ENCODE assay signal across 8 cellular contexts in the genomic region with DNA sequence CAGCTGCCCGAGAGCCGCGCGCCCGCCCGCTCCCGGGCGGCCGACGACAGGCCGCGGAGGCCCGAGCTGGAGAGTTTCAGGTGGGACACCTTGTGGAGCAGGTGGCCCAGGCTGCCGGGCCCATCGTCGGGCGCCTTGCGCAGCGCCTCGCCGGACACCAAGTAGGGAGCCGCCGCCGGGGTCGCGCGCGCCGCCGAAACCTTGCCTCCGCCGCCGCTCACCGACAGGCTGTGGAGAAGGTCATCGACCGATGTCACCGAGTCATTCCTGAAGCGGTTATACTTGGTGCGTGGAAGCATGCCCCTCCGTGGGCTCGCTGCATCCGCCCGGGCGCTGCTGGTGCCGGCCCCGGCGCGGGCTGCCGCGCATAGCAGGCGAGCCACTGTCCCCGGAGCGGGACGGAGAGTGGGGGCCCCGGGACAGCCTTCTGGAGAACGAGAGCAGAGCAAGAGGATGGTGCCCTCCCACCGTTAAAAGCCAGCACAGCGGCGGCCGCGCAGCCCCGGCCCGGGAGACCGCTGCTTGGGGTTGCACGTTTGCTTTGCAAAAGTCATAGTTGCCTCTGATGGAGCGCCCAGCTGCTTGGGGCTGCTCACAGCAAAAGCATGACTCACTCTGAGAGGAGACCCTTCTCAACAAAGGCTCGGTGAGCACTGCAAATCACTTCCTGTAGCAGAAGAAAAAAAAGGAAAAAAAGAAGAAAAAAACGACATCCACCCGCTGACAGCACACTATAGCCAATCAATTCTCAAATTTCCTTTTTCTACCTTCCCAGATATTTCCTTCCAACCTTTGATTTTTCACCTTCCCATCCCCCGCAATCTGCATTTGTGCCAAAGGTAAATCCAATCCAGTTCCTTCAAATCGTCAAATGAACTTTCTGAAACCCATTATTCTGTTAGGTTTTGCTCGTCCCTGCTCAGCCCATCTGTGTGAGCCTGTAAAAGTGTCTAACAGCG. TPM values are rescaled to one million over a fixed set of nuclear protein-coding genes. Genes with fewer than 3 reads are reported as not detected.
DNase-seq lines count a peak whose midpoint lies in the region; ATAC-seq and TF ChIP-seq lines count a peak whose summit lies in the region.

A gene with protein sequence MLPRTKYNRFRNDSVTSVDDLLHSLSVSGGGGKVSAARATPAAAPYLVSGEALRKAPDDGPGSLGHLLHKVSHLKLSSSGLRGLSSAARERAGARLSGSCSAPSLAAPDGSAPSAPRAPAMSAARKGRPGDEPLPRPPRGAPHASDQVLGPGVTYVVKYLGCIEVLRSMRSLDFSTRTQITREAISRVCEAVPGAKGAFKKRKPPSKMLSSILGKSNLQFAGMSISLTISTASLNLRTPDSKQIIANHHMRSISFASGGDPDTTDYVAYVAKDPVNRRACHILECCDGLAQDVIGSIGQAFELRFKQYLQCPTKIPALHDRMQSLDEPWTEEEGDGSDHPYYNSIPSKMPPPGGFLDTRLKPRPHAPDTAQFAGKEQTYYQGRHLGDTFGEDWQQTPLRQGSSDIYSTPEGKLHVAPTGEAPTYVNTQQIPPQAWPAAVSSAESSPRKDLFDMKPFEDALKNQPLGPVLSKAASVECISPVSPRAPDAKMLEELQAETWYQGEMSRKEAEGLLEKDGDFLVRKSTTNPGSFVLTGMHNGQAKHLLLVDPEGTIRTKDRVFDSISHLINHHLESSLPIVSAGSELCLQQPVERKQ (minus strand): TSS at position 657 of the 959 bp plus-strand sequence. CDS start 358 bp downstream, at position 299.

- H3K9ac ChIP-seq in endocrine pancreas (ENCODE audit: control insufficient read depth, insufficient read depth, low read length) (peak within 1 kb of the TSS; percentile 52), neural cell (ENCODE audit: low read length) (peak within 1 kb of the TSS; percentile 95)

- no peaks in the 10 kb centered on the region for H4K20me1 ChIP-seq in neural cell (ENCODE audit: insufficient read depth)

- H3F3A ChIP-seq in neural cell (ENCODE audit: insufficient read depth, low read length, poor library complexity, severe bottlenecking), result peaks cover 18% of the 10 kb centered on the region

- peak within 1 kb of the TSS; percentile 84 for H3K4me3 ChIP-seq in BE2C (ENCODE audit: low read depth, low read length)
- H3K4me3 ChIP-seq in endocrine pancreas (ENCODE audit: control insufficient read depth, insufficient read depth, low read length), result peak within 1 kb of the TSS; percentile 15
- H3K4me3 ChIP-seq in neural cell (ENCODE audit: low read length), result peak within 1 kb of the TSS; percentile 84
- H3K4me3 ChIP-seq in MG63, result no peak within 1 kb of the TSS

- peak within 1 kb of the TSS; percentile 37 for H2AFZ ChIP-seq in neural cell (ENCODE audit: low read depth, low read length)

- TF ChIP-seq EP300 in neural cell (conservative IDR thresholded peaks at IDR 0.05; ENCODE audit: poor library complexity, severe bottlenecking), result peak; percentile 31

- peaks cover 7% of the 10 kb centered on the region for H3K36me3 ChIP-seq in BE2C
- no peaks in the 10 kb centered on the region for H3K36me3 ChIP-seq in endocrine pancreas (ENCODE audit: control insufficient read depth, insufficient read depth, low read length)
- H3K36me3 ChIP-seq in neural cell (ENCODE audit: insufficient read depth, low read length), result no peaks in the 10 kb centered on the region
- no peaks in the 10 kb centered on the region for H3K36me3 ChIP-seq in MG63

- no peaks in the 10 kb centered on the region for H3K9me3 ChIP-seq in BE2C
- H3K9me3 ChIP-seq in endocrine pancreas (ENCODE audit: control insufficient read depth, low read length), result no peaks in the 10 kb centered on the region
- no peaks in the 10 kb centered on the region for H3K9me3 ChIP-seq in neural cell (ENCODE audit: low read length)
- no peaks in the 10 kb centered on the region for H3K9me3 ChIP-seq in MG63

- TF ChIP-seq RAD21 in neural cell (conservative IDR thresholded peaks at IDR 0.05), result peak; percentile 22

- H3K79me2 ChIP-seq in neural cell (replicated peaks; ENCODE audit: insufficient read depth, low read length), result peaks cover 49% of the 10 kb centered on the region

- H3K4me1 ChIP-seq in BE2C (peaks cover 13% of the 10 kb centered on the region), endocrine pancreas (ENCODE audit: control insufficient read depth, insufficient read depth, low read length) (peaks cover 5% of the 10 kb centered on the region)

- peak within 1 kb of the TSS; percentile 89 for H3K4me2 ChIP-seq in neural cell (ENCODE audit: low read length)

- DNase-seq in BE2C (peak; percentile 66), NCI-H1694 treated with DMSO at 0.1 percent for 48 hours (lab: John Stamatoyannopoulos, UW) (peak; percentile 56), MG63 (no peak), SIG-M5 treated with dmso at 0.1 percent for 504 hours (lab: John Stamatoyannopoulos, UW; ENCODE audit: unreplicated experiment) (no peak), NCI-H526 treated with DMSO at 0.1 percent for 48 hours (lab: John Stamatoyannopoulos, UW) (no peak)

- peak within 1 kb of the TSS; percentile 94 for H3K27ac ChIP-seq in neural cell (ENCODE audit: low read length)

- no peak for TF ChIP-seq CTCF in BE2C (IDR thresholded peaks at IDR 0.05; ENCODE audit: low read depth, low read length)
- TF ChIP-seq CTCF in neural cell (IDR thresholded peaks at IDR 0.05; ENCODE audit: poor library complexity, severe bottlenecking), result peak; percentile 7

- ATAC-seq in HG03025 (IDR thresholded peaks at IDR 0.05; ENCODE audit: low FRiP score, unreplicated experiment), result no peak

- H3K27me3 ChIP-seq in BE2C, result no peaks in the 10 kb centered on the region
- peaks cover 4% of the 10 kb centered on the region for H3K27me3 ChIP-seq in endocrine pancreas (ENCODE audit: control insufficient read depth, insufficient read depth, low read length)
- H3K27me3 ChIP-seq in neural cell (ENCODE audit: insufficient read depth, low read depth, low read length), result peaks cover 3% of the 10 kb centered on the region
- H3K27me3 ChIP-seq in MG63, result no peaks in the 10 kb centered on the region

- no peaks in the 10 kb centered on the region for H3K9me2 ChIP-seq in neural cell (ENCODE audit: insufficient read depth, low read length)

TF ChIP-seq in neural cell, 6 proteins besides CTCF, POLR2A, EP300 and RAD21:
- TF ChIP-seq MXI1 (conservative IDR thresholded peaks at IDR 0.05; ENCODE audit: poor library complexity, severe bottlenecking), result peak; percentile 44
- TF ChIP-seq POLR2AphosphoS5 (IDR thresholded peaks at IDR 0.05), result peak; percentile 76
- TF ChIP-seq TAF1 (IDR thresholded peaks at IDR 0.05; ENCODE audit: low read depth), result peak; percentile 82
- TF ChIP-seq, protein P1, sequence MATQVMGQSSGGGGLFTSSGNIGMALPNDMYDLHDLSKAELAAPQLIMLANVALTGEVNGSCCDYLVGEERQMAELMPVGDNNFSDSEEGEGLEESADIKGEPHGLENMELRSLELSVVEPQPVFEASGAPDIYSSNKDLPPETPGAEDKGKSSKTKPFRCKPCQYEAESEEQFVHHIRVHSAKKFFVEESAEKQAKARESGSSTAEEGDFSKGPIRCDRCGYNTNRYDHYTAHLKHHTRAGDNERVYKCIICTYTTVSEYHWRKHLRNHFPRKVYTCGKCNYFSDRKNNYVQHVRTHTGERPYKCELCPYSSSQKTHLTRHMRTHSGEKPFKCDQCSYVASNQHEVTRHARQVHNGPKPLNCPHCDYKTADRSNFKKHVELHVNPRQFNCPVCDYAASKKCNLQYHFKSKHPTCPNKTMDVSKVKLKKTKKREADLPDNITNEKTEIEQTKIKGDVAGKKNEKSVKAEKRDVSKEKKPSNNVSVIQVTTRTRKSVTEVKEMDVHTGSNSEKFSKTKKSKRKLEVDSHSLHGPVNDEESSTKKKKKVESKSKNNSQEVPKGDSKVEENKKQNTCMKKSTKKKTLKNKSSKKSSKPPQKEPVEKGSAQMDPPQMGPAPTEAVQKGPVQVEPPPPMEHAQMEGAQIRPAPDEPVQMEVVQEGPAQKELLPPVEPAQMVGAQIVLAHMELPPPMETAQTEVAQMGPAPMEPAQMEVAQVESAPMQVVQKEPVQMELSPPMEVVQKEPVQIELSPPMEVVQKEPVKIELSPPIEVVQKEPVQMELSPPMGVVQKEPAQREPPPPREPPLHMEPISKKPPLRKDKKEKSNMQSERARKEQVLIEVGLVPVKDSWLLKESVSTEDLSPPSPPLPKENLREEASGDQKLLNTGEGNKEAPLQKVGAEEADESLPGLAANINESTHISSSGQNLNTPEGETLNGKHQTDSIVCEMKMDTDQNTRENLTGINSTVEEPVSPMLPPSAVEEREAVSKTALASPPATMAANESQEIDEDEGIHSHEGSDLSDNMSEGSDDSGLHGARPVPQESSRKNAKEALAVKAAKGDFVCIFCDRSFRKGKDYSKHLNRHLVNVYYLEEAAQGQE (IDR thresholded peaks at IDR 0.05; ENCODE audit: borderline replicate concordance), result peak; percentile 85
- no peak for TF ChIP-seq SMC3 (conservative IDR thresholded peaks at IDR 0.05; ENCODE audit: poor library complexity)
- TF ChIP-seq EZH2 (IDR thresholded peaks at IDR 0.05; ENCODE audit: borderline replicate concordance, insufficient read depth, low read length, poor library complexity, severe bottlenecking), result no peak
TF ChIP-seq in neural cell: peak in this region for 4.

RNA-seq across cellular contexts. Expression of the gene that starts here (rescaled TPM):
- polyA plus RNA-seq in BE2C (2012; ENCODE audit: insufficient read depth, insufficient read length, low read depth), result 6.3 TPM
- 20.1 and 22.9 TPM in 2 replicates for polyA plus RNA-seq in neural cell
- polyA minus RNA-seq in neural cell, result 53.4 and 54.3 TPM in 2 replicates
- total RNA-seq in MG63 (2014; rRNA removed; shearing (Covaris generic); ENCODE audit: low replicate concordance), result 0.69 TPM in 1 of 2 replicates, not detected in the other

Comparison
In these comparisons a context has a peak if more than half of its experiments do, and no peak if none do; other contexts are left out.
1. DNase-seq: peak in BE2C (single experiment) and NCI-H1694 treated with DMSO at 0.1 percent for 48 hours (single experiment); none in MG63 (single experiment), SIG-M5 treated with dmso at 0.1 percent for 504 hours (single experiment) and NCI-H526 treated with DMSO at 0.1 percent for 48 hours (single experiment).